In genomic region chr17:75034236-75034908, GRCh38 we compare ENCODE assay signal across 1 cellular context.
TF ChIP-seq lines count a peak whose summit lies in the region.

No MANE protein-coding gene starts in this region.

TF ChIP-seq in K562, 482 proteins besides CTCF, POLR2A, EP300 and RAD21 (continued from another document and continues in another):
- TF ChIP-seq ZNF407 (IDR thresholded peaks at IDR 0.05; ENCODE audit: low read depth), result peak; percentile 54; the same call in 1 of the 2 replicates
- no peak for TF ChIP-seq ZFP91 (CRISPR knock-in tag; IDR thresholded peaks at IDR 0.05)
- no peak for TF ChIP-seq IRF2 (CRISPR knock-in tag; IDR thresholded peaks at IDR 0.05)
- 0 out of 4 replicates have a peak, but pooled peaks of 1 of the 2 experiments have one; percentile 21 for TF ChIP-seq KDM4B (IDR thresholded peaks at IDR 0.05; ENCODE audit: borderline replicate concordance in 2 of 2, low read depth in 1 of 2)
- TF ChIP-seq ZNF217 (CRISPR knock-in tag; IDR thresholded peaks at IDR 0.05), result no peak
- TF ChIP-seq SMARCC2 (IDR thresholded peaks at IDR 0.05; ENCODE audit: low read depth), result no peak
- peak; percentile 57; the same call in 1 of the 2 replicates for TF ChIP-seq SUPT5H (IDR thresholded peaks at IDR 0.05)
- peak; percentile 40 for TF ChIP-seq BRF1 (IDR thresholded peaks at IDR 0.05; ENCODE audit: borderline replicate concordance, extremely low read depth, insufficient read length)
- TF ChIP-seq KDM5B (IDR thresholded peaks at IDR 0.05; ENCODE audit: insufficient replicate concordance, low read depth, low read length), result no peak
- TF ChIP-seq MYC (IDR thresholded peaks at IDR 0.05; ENCODE audit: low read depth, low read length), result peak; percentile 94
- TF ChIP-seq MYC (CRISPR knock-in tag; IDR thresholded peaks at IDR 0.05; ENCODE audit: borderline replicate concordance, low read depth), result peak; percentile 60
- TF ChIP-seq MAFK (IDR thresholded peaks at IDR 0.05; ENCODE audit: low read length), result no peak
- no peak for TF ChIP-seq ZNF318 (IDR thresholded peaks at IDR 0.05; ENCODE audit: borderline replicate concordance in 1 of 2, low read depth in 1 of 2)
- TF ChIP-seq ZNF592 (IDR thresholded peaks at IDR 0.05), result peak; percentile 10; the same call in 1 of the 2 replicates
- no peak for TF ChIP-seq ZNF165 (CRISPR knock-in tag; IDR thresholded peaks at IDR 0.05; ENCODE audit: borderline replicate concordance)
- 0 out of 2 replicates have a peak, but pooled peaks have one; percentile 12 for TF ChIP-seq ZNF395 (CRISPR knock-in tag; IDR thresholded peaks at IDR 0.05)
- peak; percentile 17 for TF ChIP-seq GABPB1 (CRISPR knock-in tag; IDR thresholded peaks at IDR 0.05)
- TF ChIP-seq ZNF431 (CRISPR knock-in tag; IDR thresholded peaks at IDR 0.05), result no peak
- peak in 2 of 3 experiments; percentile 53 to 56 for TF ChIP-seq YY1 (IDR thresholded peaks at IDR 0.05; ENCODE audit: borderline replicate concordance in 1 of 3, control insufficient read depth in 1 of 3, extremely low read depth in 1 of 3, insufficient read depth in 3 of 3, insufficient read length in 1 of 3, insufficient replicate concordance in 2 of 3, low read depth in 1 of 3, low read length in 2 of 3)
- TF ChIP-seq ZNF75A (CRISPR knock-in tag; IDR thresholded peaks at IDR 0.05), result no peak
- no peak for TF ChIP-seq ARID3B (CRISPR knock-in tag; IDR thresholded peaks at IDR 0.05; ENCODE audit: borderline replicate concordance)
- no peak for TF ChIP-seq HIVEP1 (CRISPR knock-in tag; IDR thresholded peaks at IDR 0.05)
- no peak for TF ChIP-seq ZNF174 (CRISPR knock-in tag; IDR thresholded peaks at IDR 0.05)
- peak; percentile 44 for TF ChIP-seq RBM22 (IDR thresholded peaks at IDR 0.05; ENCODE audit: low read depth, low read length, poor library complexity, severe bottlenecking)
- TF ChIP-seq ZNF76 (CRISPR knock-in tag; IDR thresholded peaks at IDR 0.05; ENCODE audit: borderline replicate concordance), result no peak
- TF ChIP-seq ZNF282 (CRISPR knock-in tag; IDR thresholded peaks at IDR 0.05), result no peak
- no peak for TF ChIP-seq ZFP30 (CRISPR knock-in tag; IDR thresholded peaks at IDR 0.05; ENCODE audit: borderline replicate concordance)
- no peak for TF ChIP-seq ASH1L (IDR thresholded peaks at IDR 0.05; ENCODE audit: borderline replicate concordance, low read depth, partially characterized antibody)
- no peak for TF ChIP-seq MAFG (tag; conservative IDR thresholded peaks at IDR 0.05)
